26 cellular contexts compared by ENCODE assay signal in genomic region chr12:31456562-31456961, GRCh38.
"Had no signal": no experiment of that assay in that cellular context is flagged by ENCODE, and none has a peak within 500 bp of the region (broad histone marks: within the 10 kb centered on the region; RNA-seq: fewer than 3 reads in every experiment).

No MANE protein-coding gene starts in this region.

- DNase-seq: activated CD4-positive, alpha-beta T cell treated with anti-CD3 and anti-CD28 coated beads for 48 hours; activated CD4-positive, alpha-beta T cell treated with anti-CD3 and anti-CD28 coated beads, Interleukin-2, amount 50 U/mL, for 48 hours; activated CD4-positive, CD25-positive, alpha-beta regulatory T cell treated with anti-CD3 and anti-CD28 coated beads, Interleukin-2, amount 50 U/mL, for 72 hours; activated CD8-positive, alpha-beta memory T cell treated with anti-CD3 and anti-CD28 coated beads, Interleukin-2, amount 10 ng/mL, durations not matched to agents 7 days and 5 days; activated effector memory CD4-positive, alpha-beta T cell treated with Interleukin-2 at 50 U/mL for 16 hours; activated naive CD4-positive, alpha-beta T cell; activated naive CD8-positive, alpha-beta T cell treated with anti-CD3 and anti-CD28 coated beads, Interleukin-2, amount 50 U/mL, for 24 hours; activated T-cell treated with anti-CD3 and anti-CD28 coated beads, Interleukin-2, amount 50 U/mL, for 24 hours; amniotic stem cell; MG63; MV-4-11; NCI-H1092 treated with DMSO at 0.1 percent for 48 hours; NCI-H1417 treated with DMSO at 0.1 percent for 48 hours; NCI-H1694; NCI-H2029 treated with DMSO at 0.1 percent for 48 hours; NCI-H345; NCI-H510A; NCI-H526 treated with DMSO at 0.1 percent for 48 hours; NCI-H82; Right ventricle myocardium superior; SJCRH30; SK-N-SH had no signal

- H3K27ac Mint-ChIP-seq: activated CD8-positive, alpha-beta memory T cell treated with anti-CD3 and anti-CD28 coated beads, Interleukin-2, amount 10 ng/mL, durations not matched to agents 7 days and 5 days; activated naive CD4-positive, alpha-beta T cell treated with anti-CD3 and anti-CD28 coated beads, Interleukin-2, amount 50 U/mL, for 24 hours; activated naive CD8-positive, alpha-beta T cell treated with anti-CD3 and anti-CD28 coated beads, Interleukin-2, amount 50 U/mL, for 24 hours; activated T-cell treated with anti-CD3 and anti-CD28 coated beads, Interleukin-2, amount 50 U/mL, for 24 hours; activated T-helper 1 cell treated with anti-CD3 and anti-CD28 coated beads, Interleukin-12 subunit alpha, Interleukin-12 subunit beta, Interleukin-2, Interleukin-4 antibody, amounts not matched to agents 30 ng/mL and 10 ng/mL and 1 ng/mL, durations not matched to agents 14 hours and 24 hours and 36 hours; WTC11 had no signal

- H3K4me3 ChIP-seq: MG63, SJCRH30 had no signal

- H3K4me3 Mint-ChIP-seq: activated CD8-positive, alpha-beta memory T cell treated with anti-CD3 and anti-CD28 coated beads, Interleukin-2, amount 10 ng/mL, durations not matched to agents 7 days and 5 days; activated naive CD4-positive, alpha-beta T cell treated with anti-CD3 and anti-CD28 coated beads, Interleukin-2, amount 50 U/mL, for 24 hours; activated naive CD8-positive, alpha-beta T cell treated with anti-CD3 and anti-CD28 coated beads, Interleukin-2, amount 50 U/mL, for 24 hours; activated T-cell treated with anti-CD3 and anti-CD28 coated beads, Interleukin-2, amount 50 U/mL, for 24 hours; activated T-helper 1 cell treated with anti-CD3 and anti-CD28 coated beads, Interleukin-12 subunit alpha, Interleukin-12 subunit beta, Interleukin-2, Interleukin-4 antibody, amounts not matched to agents 30 ng/mL and 10 ng/mL and 1 ng/mL, durations not matched to agents 14 hours and 24 hours and 36 hours; brain; WTC11 had no signal

- H3K36me3 Mint-ChIP-seq: activated CD8-positive, alpha-beta memory T cell treated with anti-CD3 and anti-CD28 coated beads, Interleukin-2, amount 10 ng/mL, durations not matched to agents 7 days and 5 days had no signal

- H3K9me3 Mint-ChIP-seq: activated naive CD4-positive, alpha-beta T cell treated with anti-CD3 and anti-CD28 coated beads, Interleukin-2, amount 50 U/mL, for 24 hours; activated naive CD8-positive, alpha-beta T cell treated with anti-CD3 and anti-CD28 coated beads, Interleukin-2, amount 50 U/mL, for 24 hours; activated T-cell treated with anti-CD3 and anti-CD28 coated beads, Interleukin-2, amount 50 U/mL, for 24 hours; activated T-helper 1 cell treated with anti-CD3 and anti-CD28 coated beads, Interleukin-12 subunit alpha, Interleukin-12 subunit beta, Interleukin-2, Interleukin-4 antibody, amounts not matched to agents 30 ng/mL and 10 ng/mL and 1 ng/mL, durations not matched to agents 14 hours and 24 hours and 36 hours; brain; WTC11 had no signal

- H3K4me1 Mint-ChIP-seq: activated CD8-positive, alpha-beta memory T cell treated with anti-CD3 and anti-CD28 coated beads, Interleukin-2, amount 10 ng/mL, durations not matched to agents 7 days and 5 days; activated naive CD4-positive, alpha-beta T cell treated with anti-CD3 and anti-CD28 coated beads, Interleukin-2, amount 50 U/mL, for 24 hours; activated naive CD8-positive, alpha-beta T cell treated with anti-CD3 and anti-CD28 coated beads, Interleukin-2, amount 50 U/mL, for 24 hours; brain; WTC11 had no signal

- H3K27me3 Mint-ChIP-seq: activated naive CD4-positive, alpha-beta T cell treated with anti-CD3 and anti-CD28 coated beads, Interleukin-2, amount 50 U/mL, for 24 hours; activated naive CD8-positive, alpha-beta T cell treated with anti-CD3 and anti-CD28 coated beads, Interleukin-2, amount 50 U/mL, for 24 hours; activated T-cell treated with anti-CD3 and anti-CD28 coated beads, Interleukin-2, amount 50 U/mL, for 24 hours; brain had no signal

- ATAC-seq: activated CD8-positive, alpha-beta memory T cell treated with anti-CD3 and anti-CD28 coated beads, Interleukin-2, amount 10 ng/mL, durations not matched to agents 7 days and 5 days; activated naive CD8-positive, alpha-beta T cell treated with anti-CD3 and anti-CD28 coated beads, Interleukin-2, amount 50 U/mL, for 24 hours; WTC11 had no signal
